In the genomic region with DNA sequence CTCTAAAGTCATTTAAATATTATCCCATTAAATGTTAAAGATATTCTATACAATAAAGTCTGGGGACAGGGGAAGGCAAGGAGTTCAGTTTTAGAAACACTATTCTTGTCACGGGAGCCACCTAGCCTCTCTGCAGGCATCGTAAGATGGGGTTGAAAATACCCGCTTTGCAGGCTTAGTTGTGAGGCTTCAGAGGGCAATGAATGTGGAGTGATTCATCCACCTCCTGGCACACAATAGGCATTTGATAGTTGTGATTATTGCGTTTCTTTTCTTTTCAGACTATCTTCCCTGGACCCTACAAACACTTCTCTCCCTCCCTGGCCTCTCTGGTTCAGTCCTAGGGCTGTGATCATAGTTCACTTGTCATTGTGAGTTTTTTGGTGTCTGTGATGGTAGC, we compare ENCODE assay signal across 38 cellular contexts. TPM values are rescaled to one million over a fixed set of nuclear protein-coding genes. Genes with fewer than 3 reads are reported as not detected.
"Had no signal": no experiment of that assay in that cellular context is flagged by ENCODE, and none has a peak within 500 bp of the region (broad histone marks: within the 10 kb centered on the region; RNA-seq: fewer than 3 reads in every experiment).

No MANE protein-coding gene starts in this region.

- H3K27me3 ChIP-seq: brain microvascular endothelial cell had no signal

- H3K4me3 ChIP-seq: PC-9 had no signal

- DNase-seq: activated CD4-positive, alpha-beta T cell treated with anti-CD3 and anti-CD28 coated beads, Interleukin-2, amount 10 ng/mL, durations not matched to agents 24 days and 14 days; activated CD4-positive, alpha-beta T cell treated with anti-CD3 and anti-CD28 coated beads, Interleukin-2, amount 50 U/mL, for 4 hours; activated CD8-positive, alpha-beta T cell treated with anti-CD3 and anti-CD28 coated beads, Interleukin-2, amount 10 ng/mL, durations not matched to agents 7 days and 5 days; activated gamma-delta T cell; activated naive CD4-positive, alpha-beta T cell treated with Interleukin-2 at 50 U/mL for 16 hours; activated naive CD8-positive, alpha-beta T cell treated with anti-CD3 and anti-CD28 coated beads, Interleukin-2, amount 10 ng/mL, durations not matched to agents 7 days and 5 days; activated T-cell treated with anti-CD3 and anti-CD28 coated beads, Interleukin-2, amount 50 U/mL, for 24 hours; brain microvascular endothelial cell; Karpas-422; KBM-7; MM.1S; MV-4-11; NCI-H1092; NCI-H146; NCI-H187; NCI-H2029 treated with DMSO at 0.1 percent for 48 hours; NCI-H2107; NCI-H2171; NCI-H510A; NCI-H526; NCI-H748 treated with DMSO at 0.1 percent for 48 hours; NK-92 treated with Interleukin-12 subunit alpha and Interleukin-12 subunit beta, amount 100 ng/mL, for 24 hours; PC-9; SIG-M5; SW 1271; T-helper 1 cell; T-helper 2 cell; T1000 had no signal

- H3K27me3 Mint-ChIP-seq: activated CD4-positive, alpha-beta T cell treated with anti-CD3 and anti-CD28 coated beads, Interleukin-2, amount 10 ng/mL, durations not matched to agents 24 days and 14 days; activated naive CD8-positive, alpha-beta T cell treated with anti-CD3 and anti-CD28 coated beads, Interleukin-2, amount 10 ng/mL, durations not matched to agents 7 days and 5 days had no signal

- H3K4me3 Mint-ChIP-seq: activated CD4-positive, alpha-beta T cell treated with anti-CD3 and anti-CD28 coated beads, Interleukin-2, amount 10 ng/mL, durations not matched to agents 24 days and 14 days; activated CD8-positive, alpha-beta T cell treated with anti-CD3 and anti-CD28 coated beads, Interleukin-2, amount 10 ng/mL, durations not matched to agents 7 days and 5 days; activated naive CD4-positive, alpha-beta T cell treated with anti-CD3 and anti-CD28 coated beads, Interleukin-2, amount 50 U/mL, for 24 hours; activated naive CD8-positive, alpha-beta T cell treated with anti-CD3 and anti-CD28 coated beads, Interleukin-2, amount 10 ng/mL, durations not matched to agents 7 days and 5 days; activated T-cell treated with anti-CD3 and anti-CD28 coated beads, Interleukin-2, amount 50 U/mL, for 24 hours; central memory CD8-positive, alpha-beta T cell had no signal

- H3K4me2 ChIP-seq: PC-9 had no signal

- FAIRE-seq: astrocyte, RCC 7860 had no signal

- ATAC-seq: activated CD8-positive, alpha-beta T cell treated with anti-CD3 and anti-CD28 coated beads, Interleukin-2, amount 10 ng/mL, durations not matched to agents 7 days and 5 days; Right ventricle myocardium inferior; SK-N-SH treated with all-trans-retinoic acid at 6 μM for 48 hours had no signal

- H3K27ac ChIP-seq: brain microvascular endothelial cell, PC-9, RWPE1 had no signal

- H3K36me3 ChIP-seq: brain microvascular endothelial cell had no signal

- H3K9me3 Mint-ChIP-seq: activated CD4-positive, alpha-beta T cell treated with anti-CD3 and anti-CD28 coated beads, Interleukin-2, amount 10 ng/mL, durations not matched to agents 24 days and 14 days; activated naive CD4-positive, alpha-beta T cell treated with anti-CD3 and anti-CD28 coated beads, Interleukin-2, amount 50 U/mL, for 24 hours; activated naive CD8-positive, alpha-beta T cell treated with anti-CD3 and anti-CD28 coated beads, Interleukin-2, amount 10 ng/mL, durations not matched to agents 7 days and 5 days; activated T-cell treated with anti-CD3 and anti-CD28 coated beads, Interleukin-2, amount 50 U/mL, for 24 hours; activated T-helper 2 cell treated with anti-CD3 and anti-CD28 coated beads, Interferon-gamma antibody, Interleukin-2, Interleukin-4, amounts not matched to agents 10 μg/mL and 5 μg/mL and 100 μg/mL, durations not matched to agents 14 hours and 24 hours and 36 hours; central memory CD8-positive, alpha-beta T cell had no signal

- H3K36me3 Mint-ChIP-seq: activated naive CD4-positive, alpha-beta T cell treated with anti-CD3 and anti-CD28 coated beads, Interleukin-2, amount 50 U/mL, for 24 hours; activated naive CD8-positive, alpha-beta T cell treated with anti-CD3 and anti-CD28 coated beads, Interleukin-2, amount 10 ng/mL, durations not matched to agents 7 days and 5 days had no signal

- H3K4me1 Mint-ChIP-seq: activated CD4-positive, alpha-beta T cell treated with anti-CD3 and anti-CD28 coated beads, Interleukin-2, amount 10 ng/mL, durations not matched to agents 24 days and 14 days; activated naive CD4-positive, alpha-beta T cell treated with anti-CD3 and anti-CD28 coated beads, Interleukin-2, amount 50 U/mL, for 24 hours; activated naive CD8-positive, alpha-beta T cell treated with anti-CD3 and anti-CD28 coated beads, Interleukin-2, amount 10 ng/mL, durations not matched to agents 7 days and 5 days; central memory CD8-positive, alpha-beta T cell had no signal

- H3K27ac Mint-ChIP-seq: activated CD4-positive, alpha-beta T cell treated with anti-CD3 and anti-CD28 coated beads, Interleukin-2, amount 10 ng/mL, durations not matched to agents 24 days and 14 days; activated CD8-positive, alpha-beta T cell treated with anti-CD3 and anti-CD28 coated beads, Interleukin-2, amount 10 ng/mL, durations not matched to agents 7 days and 5 days; activated naive CD4-positive, alpha-beta T cell treated with anti-CD3 and anti-CD28 coated beads, Interleukin-2, amount 50 U/mL, for 24 hours; activated naive CD8-positive, alpha-beta T cell treated with anti-CD3 and anti-CD28 coated beads, Interleukin-2, amount 10 ng/mL, durations not matched to agents 7 days and 5 days; activated T-cell treated with anti-CD3 and anti-CD28 coated beads, Interleukin-2, amount 50 U/mL, for 24 hours; activated T-helper 2 cell treated with anti-CD3 and anti-CD28 coated beads, Interferon-gamma antibody, Interleukin-2, Interleukin-4, amounts not matched to agents 10 μg/mL and 5 μg/mL and 100 μg/mL, durations not matched to agents 14 hours and 24 hours and 36 hours had no signal

RNA-seq across cellular contexts. Expression of a gene that starts 19.6 kb away (rescaled TPM):
- total RNA-seq: activated CD4-positive, alpha-beta T cell treated with anti-CD3 and anti-CD28 coated beads, Interleukin-2, amount 10 ng/mL, durations not matched to agents 24 days and 14 days; activated CD8-positive, alpha-beta T cell treated with anti-CD3 and anti-CD28 coated beads, Interleukin-2, amount 10 ng/mL, durations not matched to agents 7 days and 5 days; activated naive CD8-positive, alpha-beta T cell treated with anti-CD3 and anti-CD28 coated beads, Interleukin-2, amount 10 ng/mL, durations not matched to agents 7 days and 5 days; activated T-helper 2 cell treated with anti-CD3 and anti-CD28 coated beads, Interferon-gamma antibody, Interleukin-2, Interleukin-4, amounts not matched to agents 10 μg/mL and 5 μg/mL and 100 μg/mL, durations not matched to agents 14 hours and 24 hours and 36 hours; SK-MEL-5 had no signal

RNA-seq across cellular contexts. Expression of a gene that starts 23.4 kb away (rescaled TPM):
- total RNA-seq: activated CD4-positive, alpha-beta T cell treated with anti-CD3 and anti-CD28 coated beads, Interleukin-2, amount 10 ng/mL, durations not matched to agents 24 days and 14 days; activated CD8-positive, alpha-beta T cell treated with anti-CD3 and anti-CD28 coated beads, Interleukin-2, amount 10 ng/mL, durations not matched to agents 7 days and 5 days; activated naive CD8-positive, alpha-beta T cell treated with anti-CD3 and anti-CD28 coated beads, Interleukin-2, amount 10 ng/mL, durations not matched to agents 7 days and 5 days; activated T-helper 2 cell treated with anti-CD3 and anti-CD28 coated beads, Interferon-gamma antibody, Interleukin-2, Interleukin-4, amounts not matched to agents 10 μg/mL and 5 μg/mL and 100 μg/mL, durations not matched to agents 14 hours and 24 hours and 36 hours; astrocyte; PC-9; Right ventricle myocardium inferior; SK-MEL-5 had no signal
- polyA plus RNA-seq: adipose tissue had no signal

RNA-seq across cellular contexts. Expression of a gene that starts 53.9 kb away (rescaled TPM):
- total RNA-seq: activated CD4-positive, alpha-beta T cell treated with anti-CD3 and anti-CD28 coated beads, Interleukin-2, amount 10 ng/mL, durations not matched to agents 24 days and 14 days; activated CD8-positive, alpha-beta T cell treated with anti-CD3 and anti-CD28 coated beads, Interleukin-2, amount 10 ng/mL, durations not matched to agents 7 days and 5 days; activated naive CD8-positive, alpha-beta T cell treated with anti-CD3 and anti-CD28 coated beads, Interleukin-2, amount 10 ng/mL, durations not matched to agents 7 days and 5 days; activated T-helper 2 cell treated with anti-CD3 and anti-CD28 coated beads, Interferon-gamma antibody, Interleukin-2, Interleukin-4, amounts not matched to agents 10 μg/mL and 5 μg/mL and 100 μg/mL, durations not matched to agents 14 hours and 24 hours and 36 hours; astrocyte; PC-9; SK-MEL-5 had no signal

RNA-seq across cellular contexts. Expression of a gene that starts 59.8 kb away (rescaled TPM):
- total RNA-seq: activated CD4-positive, alpha-beta T cell treated with anti-CD3 and anti-CD28 coated beads, Interleukin-2, amount 10 ng/mL, durations not matched to agents 24 days and 14 days; activated CD8-positive, alpha-beta T cell treated with anti-CD3 and anti-CD28 coated beads, Interleukin-2, amount 10 ng/mL, durations not matched to agents 7 days and 5 days; activated naive CD8-positive, alpha-beta T cell treated with anti-CD3 and anti-CD28 coated beads, Interleukin-2, amount 10 ng/mL, durations not matched to agents 7 days and 5 days; activated T-helper 2 cell treated with anti-CD3 and anti-CD28 coated beads, Interferon-gamma antibody, Interleukin-2, Interleukin-4, amounts not matched to agents 10 μg/mL and 5 μg/mL and 100 μg/mL, durations not matched to agents 14 hours and 24 hours and 36 hours; astrocyte; PC-9; Right ventricle myocardium inferior; SK-MEL-5 had no signal
